Comparison of ENCODE assay signal across 23 cellular contexts in genomic region chr15:95825672-95826387, GRCh38.
DNase-seq lines count a peak whose midpoint lies in the region; ATAC-seq and TF ChIP-seq lines count a peak whose summit lies in the region.
"Had no signal": no experiment of that assay in that cellular context is flagged by ENCODE, and none has a peak within 500 bp of the region (broad histone marks: within the 10 kb centered on the region; RNA-seq: fewer than 3 reads in every experiment).

No MANE protein-coding gene starts in this region.

- no peaks in the 10 kb centered on the region for H3K9me3 ChIP-seq in Peyer's patch
- H3K9me3 ChIP-seq: ascending aorta; BLaER1 treated with 17β-estradiol and CSF1 and Interleukin-3, amounts not matched to agents 10 nM and 100 nM; esophagus muscularis mucosa; gastroesophageal sphincter; psoas muscle; thyroid gland had no signal

- no peaks in the 10 kb centered on the region for H3K27me3 ChIP-seq in Peyer's patch
- H3K27me3 ChIP-seq: ascending aorta; BLaER1 treated with 17β-estradiol and CSF1 and Interleukin-3, amounts not matched to agents 10 nM and 100 nM; esophagus muscularis mucosa; gastroesophageal sphincter; thyroid gland had no signal

- no peaks in the 10 kb centered on the region for H3K36me3 ChIP-seq in Peyer's patch
- H3K36me3 ChIP-seq: ascending aorta; BLaER1 treated with 17β-estradiol and CSF1 and Interleukin-3, amounts not matched to agents 10 nM and 100 nM; esophagus muscularis mucosa; gastroesophageal sphincter; thyroid gland had no signal

- no peaks in the 10 kb centered on the region for H3K4me1 ChIP-seq in Peyer's patch
- H3K4me1 ChIP-seq: BLaER1 treated with 17β-estradiol and CSF1 and Interleukin-3, amounts not matched to agents 10 nM and 100 nM; esophagus muscularis mucosa; gastroesophageal sphincter; psoas muscle; thyroid gland had no signal

- TF ChIP-seq POLR2A in Peyer's patch (IDR thresholded peaks at IDR 0.05): no peak

- H3K27ac ChIP-seq in Peyer's patch: no peak overlapping the region
- H3K27ac ChIP-seq: ascending aorta; BLaER1 treated with 17β-estradiol and CSF1 and Interleukin-3, amounts not matched to agents 10 nM and 100 nM; esophagus muscularis mucosa; gastroesophageal sphincter; GM23248; psoas muscle; thyroid gland had no signal

- no peak for ATAC-seq in GM21576 (IDR thresholded peaks at IDR 0.05; ENCODE audit: unreplicated experiment)
- no peak for ATAC-seq in HG03280 (IDR thresholded peaks at IDR 0.05; ENCODE audit: unreplicated experiment)
- ATAC-seq: gastroesophageal sphincter; left colon; psoas muscle; stimulated activated naive CD8-positive, alpha-beta T cell treated with anti-CD3 and anti-CD28 coated beads, Interleukin-15, Interleukin-2, amounts not matched to agents 100 U/mL and 50 U/mL, for 24 hours had no signal

- TF ChIP-seq CTCF in choroid plexus epithelial cell (conservative IDR thresholded peaks at IDR 0.05; ENCODE audit: low read depth, low read length) (no peak), Peyer's patch (IDR thresholded peaks at IDR 0.05) (no peak)

- peak; percentile 63 for DNase-seq in COLO668 (lab: John Stamatoyannopoulos, UW; ENCODE audit: unreplicated experiment)
- peak; percentile 53 for DNase-seq in NCI-H1105 treated with DMSO at 0.1 percent for 48 hours (lab: John Stamatoyannopoulos, UW)
- DNase-seq in NCI-H345 treated with DMSO at 0.1 percent for 48 hours (lab: John Stamatoyannopoulos, UW; ENCODE audit: unreplicated experiment): peak; percentile 87
- peak; percentile 44 for DNase-seq in choroid plexus epithelial cell (ENCODE audit: low read depth)
- DNase-seq in NCI-H1048 (lab: John Stamatoyannopoulos, UW): no peak
- no peak for DNase-seq in Peyer's patch
- DNase-seq: activated CD8-positive, alpha-beta memory T cell treated with anti-CD3 and anti-CD28 coated beads for 24 hours; activated T-cell treated with anti-CD3 and anti-CD28 coated beads, Interleukin-2, amount 50 U/mL, for 4 hours; Calu3; effector memory CD4-positive, alpha-beta T cell; GM23248; left colon; NCI-H1930; psoas muscle; small intestine; stimulated activated naive CD8-positive, alpha-beta T cell treated with anti-CD3 and anti-CD28 coated beads, Interleukin-15, Interleukin-2, amounts not matched to agents 100 U/mL and 50 U/mL, for 24 hours; thyroid gland had no signal

- H3K4me3 ChIP-seq in choroid plexus epithelial cell (ENCODE audit: low read depth, low read length) (no peak overlapping the region), Peyer's patch (no peak overlapping the region)
- H3K4me3 ChIP-seq: ascending aorta; BLaER1 treated with 17β-estradiol and CSF1 and Interleukin-3, amounts not matched to agents 10 nM and 100 nM; esophagus muscularis mucosa; gastroesophageal sphincter; GM23248; psoas muscle; thyroid gland had no signal

Comparison
In these comparisons a context has a peak if more than half of its experiments do, and no peak if none do; other contexts are left out.
1. DNase-seq: peak in COLO668 (single experiment), NCI-H1105 treated with DMSO at 0.1 percent for 48 hours (single experiment), NCI-H345 treated with DMSO at 0.1 percent for 48 hours (single experiment) and choroid plexus epithelial cell (single experiment); none in NCI-H1048 (single experiment) and Peyer's patch (0 of 3).